1 cellular context compared by ENCODE assay signal in the genomic region with DNA sequence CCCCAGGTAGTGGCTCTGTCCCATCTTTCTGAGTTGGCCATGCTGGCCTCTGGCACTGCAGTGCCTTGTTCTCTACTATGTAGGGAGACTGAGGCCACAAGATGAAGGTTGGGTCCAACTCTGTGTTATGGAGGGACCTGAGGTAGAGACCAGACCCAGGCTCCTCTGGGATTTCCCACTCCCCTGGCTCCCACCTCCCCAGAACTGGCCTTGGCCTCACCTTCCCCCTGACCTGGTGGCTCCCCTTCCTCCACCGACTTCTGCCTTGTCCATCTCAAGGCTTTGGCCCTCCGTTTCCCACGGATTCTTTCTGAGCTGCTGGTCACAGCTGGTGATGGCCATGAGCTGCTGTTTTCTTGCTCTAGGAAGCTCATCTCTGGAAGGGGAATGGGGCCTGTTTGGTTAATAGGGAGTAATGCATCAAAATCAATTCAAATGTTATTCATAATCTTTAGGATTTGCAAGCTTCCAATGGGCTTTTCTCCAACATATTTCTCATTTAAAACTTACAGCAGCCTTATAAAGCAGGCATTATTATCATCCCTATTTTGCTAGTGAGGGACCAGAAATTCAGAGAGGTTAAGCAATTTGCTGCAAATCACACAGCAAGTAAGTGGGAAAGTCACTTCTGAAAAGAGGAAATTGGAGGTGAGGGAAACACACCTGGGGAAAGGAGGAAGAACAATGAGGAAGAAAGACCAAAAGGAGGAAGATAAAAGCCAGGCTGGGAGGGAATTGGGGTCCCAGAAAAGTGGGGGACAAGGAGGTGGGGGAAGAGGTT.
A peak's percentile ranks its signal among the peaks of the same experiment; 100 is the strongest.
TF ChIP-seq lines count a peak whose summit lies in the region.

No MANE protein-coding gene starts in this region.

TF ChIP-seq in HEK293, 187 proteins besides CTCF, POLR2A, EP300 and RAD21:
- TF ChIP-seq ZNF768 (tag by site-specific recombination; IDR thresholded peaks at IDR 0.05) (peak; percentile 55; the same call in 1 of the 2 replicates), GLI4 (tag by site-specific recombination; IDR thresholded peaks at IDR 0.05) (no peak), ZNF610 (tag by site-specific recombination; IDR thresholded peaks at IDR 0.05; ENCODE audit: borderline replicate concordance) (no peak)
